12 cellular contexts compared by ENCODE assay signal in the genomic region with DNA sequence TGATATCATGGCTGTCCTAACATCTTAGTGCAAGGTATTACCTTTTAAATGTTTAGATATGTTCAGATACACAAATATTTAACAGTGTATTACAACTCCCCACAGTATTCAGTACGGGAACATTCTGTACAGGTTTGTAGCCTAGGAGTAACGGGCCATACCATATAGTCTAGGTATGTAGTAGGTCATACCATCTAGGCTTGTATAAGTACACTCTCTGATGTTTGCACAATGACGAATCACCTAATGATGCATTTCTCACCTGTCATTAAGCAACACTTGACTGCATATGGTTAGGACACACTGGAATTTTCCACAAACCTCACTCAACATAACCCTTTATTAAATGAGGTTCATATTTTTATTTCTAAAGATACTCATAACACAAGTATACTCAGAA.
DNase-seq lines count a peak whose midpoint lies in the region; ATAC-seq, FAIRE-seq and TF ChIP-seq lines count a peak whose summit lies in the region.
"Had no signal": no experiment of that assay in that cellular context is flagged by ENCODE, and none has a peak within 500 bp of the region (broad histone marks: within the 10 kb centered on the region; RNA-seq: fewer than 3 reads in every experiment).

No MANE protein-coding gene starts in this region.

- H3K36me3 ChIP-seq in mesenchymal stem cell (ENCODE audit: control insufficient read depth in 1 of 2, insufficient read depth in 2 of 2, low read depth in 1 of 2, low read length in 2 of 2) (peaks cover 2 to 49% of the 10 kb centered on the region in 2 experiments), brain microvascular endothelial cell (replicated peaks) (peaks cover 3% of the 10 kb centered on the region)

- H4K8ac ChIP-seq in mesenchymal stem cell (ENCODE audit: low read length), result no peak overlapping the region

- no peak overlapping the region for H2BK5ac ChIP-seq in mesenchymal stem cell (ENCODE audit: low read depth, low read length, poor library complexity, severe bottlenecking)

- H3K4ac ChIP-seq in mesenchymal stem cell (ENCODE audit: low read depth in 1 of 2, low read length in 2 of 2), result no peak overlapping the region

- no peak overlapping the region for H3K14ac ChIP-seq in mesenchymal stem cell (ENCODE audit: low read length in 2 of 2)

- in situ Hi-C loops in brain microvascular endothelial cell (cut with HindIII; ENCODE audit: low pct_ligation_motif_present, low sequenced_read_pairs), result no loop called here

- no peak overlapping the region for H3K23ac ChIP-seq in mesenchymal stem cell (ENCODE audit: low read length in 2 of 2)

- H3K4me1 ChIP-seq in mesenchymal stem cell (ENCODE audit: control insufficient read depth, insufficient read depth, low read depth, low read length), result peaks cover 3% of the 10 kb centered on the region
- H3K4me1 ChIP-seq: BLaER1 treated with 17β-estradiol and CSF1 and Interleukin-3, amounts not matched to agents 10 nM and 100 nM; body of pancreas had no signal

- WGBS in mesenchymal stem cell, result 90% methylated on average over 2 of the region's 3 CpGs

- H3K18ac ChIP-seq in mesenchymal stem cell (ENCODE audit: low read depth in 1 of 2, low read length in 2 of 2), result no peak overlapping the region

- TF ChIP-seq CTCF in epithelial cell of esophagus (IDR thresholded peaks at IDR 0.05; ENCODE audit: insufficient read depth, low read depth, low read length, missing control alignments) (no peak), brain microvascular endothelial cell (IDR thresholded peaks at IDR 0.05; ENCODE audit: low read depth, low read length, missing control alignments) (no peak)

- no peak overlapping the region for H3K9ac ChIP-seq in mesenchymal stem cell (ENCODE audit: low read length)
- H3K9ac ChIP-seq: BLaER1 treated with 17β-estradiol and CSF1 and Interleukin-3, amounts not matched to agents 10 nM and 100 nM had no signal

- no peak overlapping the region for H2BK15ac ChIP-seq in mesenchymal stem cell (ENCODE audit: low read depth, poor library complexity, severe bottlenecking)

- H2BK120ac ChIP-seq in mesenchymal stem cell (ENCODE audit: low read depth, low read length), result no peak overlapping the region

- H4K91ac ChIP-seq in mesenchymal stem cell (ENCODE audit: low read length), result no peak overlapping the region

- no peak overlapping the region for H2AFZ ChIP-seq in mesenchymal stem cell (ENCODE audit: low read depth, low read length)

- ATAC-seq in GM19328 (IDR thresholded peaks at IDR 0.05; ENCODE audit: unreplicated experiment) (no peak), GM18517 (IDR thresholded peaks at IDR 0.05; ENCODE audit: unreplicated experiment) (no peak)
- ATAC-seq: body of pancreas had no signal

- H3K27ac ChIP-seq in mesenchymal stem cell (ENCODE audit: low read length, poor library complexity, severe bottlenecking), result peak overlapping the region; percentile 45
- no peak overlapping the region for H3K27ac ChIP-seq in brain microvascular endothelial cell
- H3K27ac ChIP-seq: BLaER1 treated with 17β-estradiol and CSF1 and Interleukin-3, amounts not matched to agents 10 nM and 100 nM; body of pancreas had no signal

- H2AK5ac ChIP-seq in mesenchymal stem cell (ENCODE audit: low read length, severe bottlenecking), result no peak overlapping the region

- no peak overlapping the region for H3K4me2 ChIP-seq in mesenchymal stem cell (ENCODE audit: low read length, poor library complexity, severe bottlenecking)
- H3K4me2 ChIP-seq: BLaER1 treated with 17β-estradiol and CSF1 and Interleukin-3, amounts not matched to agents 10 nM and 100 nM had no signal

- no peak overlapping the region for H3K4me3 ChIP-seq in epithelial cell of esophagus (ENCODE audit: low read length)
- H3K4me3 ChIP-seq in mesenchymal stem cell (ENCODE audit: insufficient read depth in 1 of 2, low read depth in 1 of 2, low read length in 2 of 2), result no peak overlapping the region
- H3K4me3 ChIP-seq in brain microvascular endothelial cell (ENCODE audit: low read depth, low read length), result no peak overlapping the region
- H3K4me3 ChIP-seq: BLaER1 treated with 17β-estradiol and CSF1 and Interleukin-3, amounts not matched to agents 10 nM and 100 nM; body of pancreas had no signal

- FAIRE-seq in GM12891 (lab: Jason Lieb, UNC) (peak; percentile 71), GM19239 (lab: Jason Lieb, UNC) (no peak)

- H2BK12ac ChIP-seq in mesenchymal stem cell (ENCODE audit: low read length in 2 of 2), result no peak overlapping the region

- DNase-seq in GM12891 (ENCODE audit: insufficient read length, low spot score) (no peak), NCI-H2029 treated with DMSO at 0.1 percent for 48 hours (lab: John Stamatoyannopoulos, UW) (peak; percentile 0), epithelial cell of esophagus (ENCODE audit: low read depth) (peak; percentile 91), mesenchymal stem cell (peak; percentile 9), GM19239 (ENCODE audit: insufficient read length, low spot score) (no peak), brain microvascular endothelial cell (no peak)
- DNase-seq: activated naive CD4-positive, alpha-beta T cell treated with Interleukin-2 at 50 U/mL for 16 hours; body of pancreas; NCI-H1436 had no signal

- no peak for TF ChIP-seq POLR2A in GM12891 (IDR thresholded peaks at IDR 0.05; ENCODE audit: low read depth, low read length)

- no peaks in the 10 kb centered on the region for H3K9me3 ChIP-seq in mesenchymal stem cell (ENCODE audit: control insufficient read depth, low read length)
- H3K9me3 ChIP-seq: body of pancreas had no signal

- H3K27me3 ChIP-seq in mesenchymal stem cell (ENCODE audit: control insufficient read depth in 1 of 2, insufficient read depth in 1 of 2, low read length in 2 of 2), result no peaks in the 10 kb centered on the region
- H3K27me3 ChIP-seq in brain microvascular endothelial cell (replicated peaks), result no peaks in the 10 kb centered on the region
- H3K27me3 ChIP-seq: body of pancreas had no signal

- H3K79me1 ChIP-seq in mesenchymal stem cell (replicated peaks; ENCODE audit: low read length, poor library complexity, severe bottlenecking), result peaks cover 1% of the 10 kb centered on the region

TF ChIP-seq in GM12891, 5 proteins besides CTCF, POLR2A, EP300 and RAD21:
- no peak for TF ChIP-seq POU2F2 (IDR thresholded peaks at IDR 0.05; ENCODE audit: low read depth, low read length)
- TF ChIP-seq SPI1 (IDR thresholded peaks at IDR 0.05; ENCODE audit: low read depth, low read length), result no peak
- no peak for TF ChIP-seq TAF1 (IDR thresholded peaks at IDR 0.05; ENCODE audit: low read depth, low read length)
- no peak for TF ChIP-seq POLR2AphosphoS5 (IDR thresholded peaks at IDR 0.05; ENCODE audit: low read depth, low read length)
- no peak for TF ChIP-seq PAX5 (IDR thresholded peaks at IDR 0.05; ENCODE audit: insufficient read depth, low read length, severe bottlenecking)

Comparison
In these comparisons a context has a peak if more than half of its experiments do, and no peak if none do; other contexts are left out.
1. DNase-seq: peak in NCI-H2029 treated with DMSO at 0.1 percent for 48 hours (single experiment), epithelial cell of esophagus (single experiment) and mesenchymal stem cell (single experiment); none in GM12891 (single experiment), GM19239 (single experiment) and brain microvascular endothelial cell (single experiment).